Comparison of ENCODE assay signal across 11 cellular contexts in genomic region chr18:45255142-45255890, GRCh38.
DNase-seq lines count a peak whose midpoint lies in the region; ATAC-seq and TF ChIP-seq lines count a peak whose summit lies in the region.
"Had no signal": no experiment of that assay in that cellular context is flagged by ENCODE, and none has a peak within 500 bp of the region (broad histone marks: within the 10 kb centered on the region; RNA-seq: fewer than 3 reads in every experiment).

No MANE protein-coding gene starts in this region.

- no peaks in the 10 kb centered on the region for H3K4me1 ChIP-seq in rectal smooth muscle tissue (ENCODE audit: control insufficient read depth, insufficient read depth, low read length)

- H3K4me3 Mint-ChIP-seq in progenitor cell of endocrine pancreas (ENCODE audit: low read depth) = no peak overlapping the region
- H3K4me3 Mint-ChIP-seq: activated T-helper 17 cell treated with anti-CD3 and anti-CD28 coated beads, Interleukin-2, amount 50 U/mL, for 72 hours had no signal

- H3K36me3 Mint-ChIP-seq in progenitor cell of endocrine pancreas (ENCODE audit: insufficient read depth) = no peaks in the 10 kb centered on the region

- no peak for TF ChIP-seq CTCF in progenitor cell of endocrine pancreas (IDR thresholded peaks at IDR 0.05; ENCODE audit: unreplicated experiment)

- H3K4me3 ChIP-seq in rectal smooth muscle tissue (ENCODE audit: low read length) = no peak overlapping the region

- no peaks in the 10 kb centered on the region for H3K9me3 Mint-ChIP-seq in progenitor cell of endocrine pancreas (ENCODE audit: low read depth)
- H3K9me3 Mint-ChIP-seq: activated T-helper 17 cell treated with anti-CD3 and anti-CD28 coated beads, Interleukin-2, amount 50 U/mL, for 72 hours had no signal

- no peak overlapping the region for H3K9ac ChIP-seq in rectal smooth muscle tissue (ENCODE audit: low read length)

- H3K27me3 ChIP-seq in rectal smooth muscle tissue (ENCODE audit: control insufficient read depth, insufficient read depth, low read length) = no peaks in the 10 kb centered on the region

- no peak overlapping the region for H3K27ac Mint-ChIP-seq in progenitor cell of endocrine pancreas
- H3K27ac Mint-ChIP-seq: activated T-helper 17 cell treated with anti-CD3 and anti-CD28 coated beads, Interleukin-2, amount 50 U/mL, for 72 hours had no signal

- H3K27me3 Mint-ChIP-seq in progenitor cell of endocrine pancreas = peaks cover 13% of the 10 kb centered on the region

- H3K36me3 ChIP-seq in rectal smooth muscle tissue (ENCODE audit: control insufficient read depth, insufficient read depth, low read length) = no peaks in the 10 kb centered on the region

- peak; percentile 83 for ATAC-seq in Right ventricle myocardium superior (ENCODE audit: poor library complexity)
- no peak for ATAC-seq in GM21786 (IDR thresholded peaks at IDR 0.05; ENCODE audit: unreplicated experiment)
- no peak for ATAC-seq in GM21528 (IDR thresholded peaks at IDR 0.05; ENCODE audit: low FRiP score, unreplicated experiment)
- ATAC-seq: activated T-helper 17 cell treated with anti-CD3 and anti-CD28 coated beads, Interleukin-2, amount 50 U/mL, for 72 hours had no signal

- DNase-seq in GM04504 (ENCODE audit: low read depth) (peak; percentile 80), T1000 (lab: John Stamatoyannopoulos, UW) (peak; percentile 41), Right ventricle myocardium superior (no peak), progenitor cell of endocrine pancreas (ENCODE audit: low spot score, unreplicated experiment) (no peak), NOMO-1 treated with DMSO at 0.1 percent for 48 hours (lab: John Stamatoyannopoulos, UW; ENCODE audit: unreplicated experiment) (no peak)
- DNase-seq: KBM-7; stimulated activated CD4-positive, alpha-beta T cell treated with anti-CD3 and anti-CD28 coated beads, Interleukin-2, amount 100 ng/mL, for 48 hours had no signal

- peaks cover 3% of the 10 kb centered on the region for H3K4me1 Mint-ChIP-seq in progenitor cell of endocrine pancreas (ENCODE audit: low read depth)
- H3K4me1 Mint-ChIP-seq: activated T-helper 17 cell treated with anti-CD3 and anti-CD28 coated beads, Interleukin-2, amount 50 U/mL, for 72 hours had no signal

- intact Hi-C loops in Right ventricle myocardium superior (cut with DNase I) = no loop called here

- peak overlapping the region; percentile 37 for H3K27ac ChIP-seq in rectal smooth muscle tissue (ENCODE audit: low read depth, low read length)

Comparison
In these comparisons a context has a peak if more than half of its experiments do, and no peak if none do; other contexts are left out.
1. DNase-seq: peak in GM04504 (single experiment) and T1000 (single experiment); none in Right ventricle myocardium superior (single experiment), progenitor cell of endocrine pancreas (single experiment) and NOMO-1 treated with DMSO at 0.1 percent for 48 hours (single experiment).